ENCODE assay signal across 8 cellular contexts in genomic region chr7:56063882-56064625, GRCh38. TPM values are rescaled to one million over a fixed set of nuclear protein-coding genes. Genes with fewer than 3 reads are reported as not detected.
DNase-seq lines count a peak whose midpoint lies in the region; ATAC-seq and TF ChIP-seq lines count a peak whose summit lies in the region.

SUMF2 (plus strand) TSS chr7:56064286; CDS start chr7:56064312, 26 bp downstream.

- no peaks in the 10 kb centered on the region for H3K9me3 ChIP-seq in esophagus (ENCODE audit: control insufficient read depth in 2 of 2, insufficient read depth in 1 of 2, low read depth in 1 of 2, low read length in 1 of 2)
- no peaks in the 10 kb centered on the region for H3K9me3 ChIP-seq in muscle layer of colon (ENCODE audit: low read length)

- H3K4me3 ChIP-seq in esophagus (ENCODE audit: low read depth in 1 of 2, low read length in 2 of 2) (peak within 1 kb of the TSS; percentile 88 to 90), muscle layer of colon (ENCODE audit: low read depth in 1 of 2, low read length in 2 of 2) (peak within 1 kb of the TSS; percentile 85 to 86)

- no peaks in the 10 kb centered on the region for H3K27me3 ChIP-seq in esophagus (ENCODE audit: control insufficient read depth in 1 of 2, insufficient read depth in 2 of 2, low read length in 2 of 2)
- H3K27me3 ChIP-seq in muscle layer of colon (ENCODE audit: control insufficient read depth in 1 of 2, insufficient read depth in 2 of 2, low read length in 2 of 2): no peaks in the 10 kb centered on the region

- H3K9me3 Mint-ChIP-seq in activated T-cell treated with anti-CD3 and anti-CD28 coated beads, Interleukin-2, amount 50 U/mL, for 24 hours: no peaks in the 10 kb centered on the region

- peak; percentile 89 for ATAC-seq in GM21576 (IDR thresholded peaks at IDR 0.05; ENCODE audit: unreplicated experiment)

- H3K4me3 Mint-ChIP-seq in activated T-cell treated with anti-CD3 and anti-CD28 coated beads, Interleukin-2, amount 50 U/mL, for 24 hours: peak within 1 kb of the TSS; percentile 92

- peaks cover 55% of the 10 kb centered on the region for H3K4me1 Mint-ChIP-seq in activated T-cell treated with anti-CD3 and anti-CD28 coated beads, Interleukin-2, amount 50 U/mL, for 24 hours (ENCODE audit: low read depth)

- 0 to 1% methylated on average over 49 of the region's 49 CpGs for WGBS in esophagus, 2 donors

- H3K27me3 Mint-ChIP-seq in activated T-cell treated with anti-CD3 and anti-CD28 coated beads, Interleukin-2, amount 50 U/mL, for 24 hours: no peaks in the 10 kb centered on the region

- H3K27ac Mint-ChIP-seq in activated T-cell treated with anti-CD3 and anti-CD28 coated beads, Interleukin-2, amount 50 U/mL, for 24 hours: peak within 1 kb of the TSS; percentile 97

- H3K36me3 ChIP-seq in esophagus (ENCODE audit: control insufficient read depth in 2 of 2, insufficient read depth in 2 of 2, low read length in 1 of 2) (peaks cover 2 to 4% of the 10 kb centered on the region in 2 donors), muscle layer of colon (ENCODE audit: insufficient read depth, low read length) (peaks cover 42% of the 10 kb centered on the region)

- peak within 1 kb of the TSS; percentile 87 to 98 for H3K27ac ChIP-seq in esophagus (ENCODE audit: low read depth in 2 of 2, low read length in 1 of 2)
- H3K27ac ChIP-seq in muscle layer of colon (ENCODE audit: low read depth, low read length): peak within 1 kb of the TSS; percentile 99

- peak; percentile 94 for DNase-seq in DMS53 (lab: John Stamatoyannopoulos, UW)
- peak; percentile 95 for DNase-seq in activated T-cell treated with anti-CD3 and anti-CD28 coated beads, Interleukin-2, amount 50 U/mL, for 24 hours
- peak; percentile 83 for DNase-seq in stimulated activated CD8-positive, alpha-beta memory T cell treated with anti-CD3 and anti-CD28 coated beads, Interleukin-7, amount 100 ng/mL, for 24 hours (ENCODE audit: low read depth)

- TF ChIP-seq EP300 in Ishikawa (IDR thresholded peaks at IDR 0.05; ENCODE audit: borderline replicate concordance): no peak

- peaks cover 84% of the 10 kb centered on the region for H3K36me3 Mint-ChIP-seq in activated T-cell treated with anti-CD3 and anti-CD28 coated beads, Interleukin-2, amount 50 U/mL, for 24 hours (ENCODE audit: low read depth)

- H3K4me1 ChIP-seq in esophagus (ENCODE audit: control insufficient read depth in 2 of 2, insufficient read depth in 2 of 2, low read length in 1 of 2) (peaks cover 0 to 2% of the 10 kb centered on the region in 2 donors), muscle layer of colon (ENCODE audit: insufficient read depth, low read length) (peaks cover 6% of the 10 kb centered on the region)

- H3K9ac ChIP-seq in muscle layer of colon (ENCODE audit: low read length): peak within 1 kb of the TSS; percentile 35

- TF ChIP-seq RAD21 in Ishikawa (IDR thresholded peaks at IDR 0.05; ENCODE audit: low read depth): no peak; the same call in 1 of the 2 replicates

TF ChIP-seq in Ishikawa, 13 proteins besides CTCF, POLR2A, EP300 and RAD21:
- no peak for TF ChIP-seq FOXM1 (IDR thresholded peaks at IDR 0.05; ENCODE audit: borderline replicate concordance, low read depth)
- TF ChIP-seq CEBPB (IDR thresholded peaks at IDR 0.05): peak; percentile 88
- peak; percentile 81 for TF ChIP-seq TAF1 (IDR thresholded peaks at IDR 0.05; ENCODE audit: low read depth)
- TF ChIP-seq CREB1 (IDR thresholded peaks at IDR 0.05; ENCODE audit: low read depth): no peak
- TF ChIP-seq YY1 (IDR thresholded peaks at IDR 0.05; ENCODE audit: low read depth): peak; percentile 75
- peak; percentile 67 for TF ChIP-seq EGR1 (IDR thresholded peaks at IDR 0.05)
- TF ChIP-seq TEAD4 (IDR thresholded peaks at IDR 0.05): peak; percentile 45; the same call in 1 of the 2 replicates
- TF ChIP-seq, protein P1, sequence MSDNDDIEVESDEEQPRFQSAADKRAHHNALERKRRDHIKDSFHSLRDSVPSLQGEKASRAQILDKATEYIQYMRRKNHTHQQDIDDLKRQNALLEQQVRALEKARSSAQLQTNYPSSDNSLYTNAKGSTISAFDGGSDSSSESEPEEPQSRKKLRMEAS (IDR thresholded peaks at IDR 0.05): peak; percentile 74

TF ChIP-seq in PFSK-1, 5 proteins besides CTCF, POLR2A, EP300 and RAD21:
- TF ChIP-seq POLR2AphosphoS5 (IDR thresholded peaks at IDR 0.05; ENCODE audit: low read depth, low read length) (peak; percentile 90), SIN3A (IDR thresholded peaks at IDR 0.05; ENCODE audit: borderline replicate concordance, insufficient read depth, low read length) (no peak), REST (IDR thresholded peaks at IDR 0.05; ENCODE audit: insufficient read depth in 1 of 2, low read depth in 2 of 2, low read length in 2 of 2) (no peak), TAF1 (IDR thresholded peaks at IDR 0.05; ENCODE audit: borderline replicate concordance, insufficient read depth, low read length) (peak; percentile 39; the same call in 1 of the 2 replicates), FOXP2 (optimal IDR thresholded peaks at IDR 0.05; ENCODE audit: borderline replicate concordance, extremely low read depth, extremely low read length, insufficient read depth) (peak; percentile 96)

RNA-seq across cellular contexts. Expression of gene SUMF2, which starts in this region (rescaled TPM):
- 130 TPM for polyA plus RNA-seq in PFSK-1 (2012; ENCODE audit: insufficient read length, low read depth)
- polyA plus RNA-seq in esophagus: 10 to 100 TPM; 43.3 to 64.1 TPM

Comparison
In these comparisons a context has a peak if more than half of its experiments do, and no peak if none do; other contexts are left out.
1. Peak in every context shown above with its lines: DNase-seq, ATAC-seq, H3K4me3 ChIP-seq and H3K27ac ChIP-seq.